In genomic region chr9:33817327-33818166, GRCh38 we compare ENCODE assay signal across 7 cellular contexts. TPM values are rescaled to one million over a fixed set of nuclear protein-coding genes. Genes with fewer than 3 reads are reported as not detected.
DNase-seq lines count a peak whose midpoint lies in the region; FAIRE-seq and TF ChIP-seq lines count a peak whose summit lies in the region.

No MANE protein-coding gene starts in this region.

- H3K4me2 ChIP-seq in MM.1S (ENCODE audit: low read depth, low read length) = peak overlapping the region; percentile 66

- FAIRE-seq in kidney (lab: Jason Lieb, UNC) = no peak

- no peaks in the 10 kb centered on the region for H4K20me1 ChIP-seq in MM.1S (ENCODE audit: insufficient read depth, low read length)

- H3K4me1 ChIP-seq in MM.1S (ENCODE audit: low read length) = peaks cover 17% of the 10 kb centered on the region
- peaks cover 20 to 26% of the 10 kb centered on the region in 2 donors for H3K4me1 ChIP-seq in kidney (ENCODE audit: control insufficient read depth in 1 of 2, insufficient read depth in 1 of 2, low read depth in 1 of 2, low read length in 2 of 2)

- H3K9ac ChIP-seq in MM.1S (ENCODE audit: low read length) (peak overlapping the region; percentile 92), kidney (ENCODE audit: low read length in 2 of 2) (peak overlapping the region; percentile 91 to 96)

- no peaks in the 10 kb centered on the region for H3K9me2 ChIP-seq in MM.1S (replicated peaks; ENCODE audit: insufficient read depth, low read length)

- H3K36me3 ChIP-seq in MM.1S (replicated peaks; ENCODE audit: insufficient read depth, low read length) = no peaks in the 10 kb centered on the region
- H3K36me3 ChIP-seq in kidney (ENCODE audit: control insufficient read depth in 1 of 2, insufficient read depth in 2 of 2, low read length in 2 of 2) = no peaks in the 10 kb centered on the region

- no peaks in the 10 kb centered on the region for H3K27me3 ChIP-seq in MM.1S (replicated peaks; ENCODE audit: insufficient read depth, low read length)

- H3K27ac ChIP-seq in MM.1S (ENCODE audit: low read length) (peak overlapping the region; percentile 61; the same call in 1 of the 2 replicates), kidney (ENCODE audit: low read depth in 2 of 2, low read length in 2 of 2) (peak overlapping the region; percentile 98)

- peaks cover 6% of the 10 kb centered on the region for H3F3A ChIP-seq in MM.1S (ENCODE audit: insufficient read depth, low read length)

- TF ChIP-seq CTCF in GM10266 (IDR thresholded peaks at IDR 0.05; ENCODE audit: control insufficient read depth, insufficient read depth, low read depth, missing control alignments) (no peak), MM.1S (IDR thresholded peaks at IDR 0.05; ENCODE audit: low read length) (no peak), kidney (IDR thresholded peaks at IDR 0.05; ENCODE audit: borderline replicate concordance, extremely low read depth, insufficient read depth) (no peak)

- intact Hi-C loops in kidney (cut with DNase I) = no loop called here

- H2AFZ ChIP-seq in MM.1S (ENCODE audit: low read length) = peak overlapping the region; percentile 78

- peaks cover 53% of the 10 kb centered on the region for H3K79me2 ChIP-seq in MM.1S (ENCODE audit: low read length)

- peak overlapping the region; percentile 98 for H3K4me3 ChIP-seq in MM.1S (ENCODE audit: low read length)
- peak overlapping the region; percentile 74 to 92 for H3K4me3 ChIP-seq in kidney (ENCODE audit: low read length in 2 of 2)

- DNase-seq in GM10266 (ENCODE audit: extremely low spot score) (peak; percentile 65), H4 (ENCODE audit: low spot score) (peak; percentile 64), MM.1S (peak; percentile 50), kidney (peak; percentile 90)
- peak; percentile 15 to 49 (median 44) for DNase-seq in activated CD4-positive, CD25-positive, alpha-beta regulatory T cell (lab: John Stamatoyannopoulos, UW)
- DNase-seq in central memory CD4-positive, alpha-beta T cell = peak; percentile 54
- peak; percentile 17 to 38 for DNase-seq in stimulated activated CD4-positive, alpha-beta T cell treated with anti-CD3 and anti-CD28 coated beads, Interleukin-15, amount 100 ng/mL, for 1 hour (ENCODE audit: low read depth in 1 of 2, low spot score in 1 of 2)

- H3K9me3 ChIP-seq in MM.1S (replicated peaks; ENCODE audit: insufficient read depth, low read length) (no peaks in the 10 kb centered on the region), kidney (ENCODE audit: control insufficient read depth in 1 of 2, low read length in 2 of 2) (no peaks in the 10 kb centered on the region)

RNA-seq across cellular contexts. Expression of gene UBE2R2, which starts 0.6 kb away (rescaled TPM):
- 23.8 and 27.6 TPM in 2 replicates for total RNA-seq in H4 (2014; rRNA removed; shearing (Covaris generic))
- 32.2 TPM for total RNA-seq in kidney
- polyA plus RNA-seq in kidney (ENCODE audit: insufficient read depth, low read depth, low replicate concordance) = 26.1 TPM

RNA-seq across cellular contexts. Expression of gene PRSS3, which starts 22.2 kb away (rescaled TPM):
- total RNA-seq in H4 (2014; rRNA removed; shearing (Covaris generic)) = not detected in 2 replicates
- 0.79 TPM for total RNA-seq in kidney
- polyA plus RNA-seq in kidney (ENCODE audit: insufficient read depth, low read depth, low replicate concordance) = 2.8 TPM

Comparison
In these comparisons a context has a peak if more than half of its experiments do, and no peak if none do; other contexts are left out.
1. Peak in every context shown above with its lines: DNase-seq, H3K4me3 ChIP-seq and H3K27ac ChIP-seq.
2. DNase-seq: peak in every context shown above with its lines; median percentile 90 in kidney; 65 in GM10266; 64 in H4; 54 in central memory CD4-positive, alpha-beta T cell; 50 in MM.1S; 44 in activated CD4-positive, CD25-positive, alpha-beta regulatory T cell; 28 in stimulated activated CD4-positive, alpha-beta T cell treated with anti-CD3 and anti-CD28 coated beads, Interleukin-15, amount 100 ng/mL, for 1 hour.